Comparison of ENCODE assay signal across 10 cellular contexts in genomic region chr16:66266436-66267286, GRCh38.
DNase-seq lines count a peak whose midpoint lies in the region; ATAC-seq and TF ChIP-seq lines count a peak whose summit lies in the region.
"Had no signal": no experiment of that assay in that cellular context is flagged by ENCODE, and none has a peak within 500 bp of the region (broad histone marks: within the 10 kb centered on the region; RNA-seq: fewer than 3 reads in every experiment).

No MANE protein-coding gene starts in this region.

- no peaks in the 10 kb centered on the region for H3K36me3 ChIP-seq in psoas muscle (ENCODE audit: insufficient read depth in 1 of 2, low read depth in 1 of 2)

- intact Hi-C loops in left cardiac atrium (cut with DNase I) (no loop called here), psoas muscle (cut with DNase I) (no loop called here)

- in situ Hi-C loops in G401 (cut with HindIII; ENCODE audit: low sequenced_read_pairs) = no loop called here

- DNase-seq in AG20443 (ENCODE audit: low spot score) (peak; percentile 95), left cardiac atrium (peak; percentile 62), psoas muscle (peak; percentile 80 to 88), G401 (ENCODE audit: low spot score) (no peak), NOMO-1 (lab: John Stamatoyannopoulos, UW; ENCODE audit: unreplicated experiment in 2 of 2) (no peak)
- DNase-seq: NCI-H69, occipital lobe had no signal

- H3K4me3 ChIP-seq in psoas muscle = no peak overlapping the region

- no peaks in the 10 kb centered on the region for H3K9me3 ChIP-seq in psoas muscle

- peaks cover 0 to 12% (median 1%) of the 10 kb centered on the region in 3 donors for H3K27me3 ChIP-seq in psoas muscle (ENCODE audit: insufficient read depth in 3 of 3, low read length in 2 of 3)

- 26 to 34% (median 29%) methylated on average over 23 to 24 of the region's 24 CpGs for WGBS in psoas muscle, 3 donors

- TF ChIP-seq POLR2A in GM18505 (IDR thresholded peaks at IDR 0.05; ENCODE audit: borderline replicate concordance, extremely low read depth, insufficient read depth, insufficient read length) = no peak

- no peak for TF ChIP-seq CTCF in psoas muscle (IDR thresholded peaks at IDR 0.05)

- no peaks in the 10 kb centered on the region for H3K4me1 ChIP-seq in psoas muscle

- H3K27ac ChIP-seq in psoas muscle = peak overlapping the region; percentile 9

- ATAC-seq in SK-N-SH treated with all-trans-retinoic acid at 6 μM for 48 hours (peak; percentile 39), left cardiac atrium (peak; percentile 62 to 77), psoas muscle (peak; percentile 36 to 77 (median 64)), HG03280 (IDR thresholded peaks at IDR 0.05; ENCODE audit: unreplicated experiment) (no peak), GM18505 (IDR thresholded peaks at IDR 0.05; ENCODE audit: unreplicated experiment) (no peak)

TF ChIP-seq in SK-N-SH treated with all-trans-retinoic acid at 6 μM for 48 hours, 23 proteins besides CTCF, POLR2A, EP300 and RAD21:
- TF ChIP-seq TCF4 (CRISPR knock-in tag; IDR thresholded peaks at IDR 0.05; ENCODE audit: borderline replicate concordance) (peak; percentile 75; the same call in 1 of the 2 replicates), ZNF565 (CRISPR knock-in tag; conservative IDR thresholded peaks at IDR 0.05; ENCODE audit: low read depth) (no peak), ZC3H10 (CRISPR knock-in tag; IDR thresholded peaks at IDR 0.05) (no peak)
TF ChIP-seq in SK-N-SH treated with all-trans-retinoic acid at 6 μM for 48 hours: peak in this region for 1.

Comparison
In these comparisons a context has a peak if more than half of its experiments do, and no peak if none do; other contexts are left out.
1. DNase-seq: peak in AG20443 (single experiment), left cardiac atrium (single experiment) and psoas muscle (2 of 2); none in G401 (single experiment) and NOMO-1 (0 of 2).
2. ATAC-seq: peak in SK-N-SH treated with all-trans-retinoic acid at 6 μM for 48 hours (single experiment), left cardiac atrium (2 of 2) and psoas muscle (4 of 4); none in HG03280 (single experiment) and GM18505 (single experiment).